Comparison of ENCODE assay signal across 1 cellular context in genomic region chr4:1331591-1332353, GRCh38.
TF ChIP-seq lines count a peak whose summit lies in the region.

No MANE protein-coding gene starts in this region.

TF ChIP-seq in HepG2, 621 proteins besides CTCF, POLR2A, EP300 and RAD21:
- TF ChIP-seq NCOA5 (CRISPR knock-in tag; IDR thresholded peaks at IDR 0.05) (no peak), ZNF576 (CRISPR knock-in tag; IDR thresholded peaks at IDR 0.05) (no peak), GMEB2 (CRISPR knock-in tag; IDR thresholded peaks at IDR 0.05; ENCODE audit: low read depth) (no peak), HNF1B (CRISPR knock-in tag; IDR thresholded peaks at IDR 0.05) (no peak), BRD4 (CRISPR knock-in tag; IDR thresholded peaks at IDR 0.05) (no peak), PRMT3 (CRISPR knock-in tag; IDR thresholded peaks at IDR 0.05; ENCODE audit: borderline replicate concordance, low read depth) (no peak), SOX5 (CRISPR knock-in tag; IDR thresholded peaks at IDR 0.05; ENCODE audit: borderline replicate concordance) (no peak)
